ENCODE assay signal across 10 cellular contexts in the genomic region with DNA sequence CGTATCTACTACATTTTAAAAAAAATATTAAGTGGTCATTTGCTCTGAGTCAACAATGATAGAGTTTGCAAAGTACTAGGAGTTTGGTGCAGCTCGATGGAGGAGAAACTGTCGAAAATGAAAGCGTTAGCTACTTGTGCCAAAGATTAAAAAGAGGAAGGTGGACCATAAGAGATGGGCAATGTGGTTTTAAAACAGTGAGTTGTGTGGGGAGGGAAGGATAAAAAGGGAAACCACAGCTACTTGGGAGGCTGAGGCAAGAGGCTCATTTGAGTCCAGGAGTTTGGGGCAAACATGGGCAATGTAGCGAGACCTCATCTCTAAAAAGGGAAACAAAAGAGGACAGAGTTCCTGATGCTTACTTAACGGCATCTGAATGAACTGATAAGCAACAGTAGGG. TPM values are rescaled to one million over a fixed set of nuclear protein-coding genes. Genes with fewer than 3 reads are reported as not detected.
A peak's percentile ranks its signal among the peaks of the same experiment; 100 is the strongest.
DNase-seq lines count a peak whose midpoint lies in the region; ATAC-seq and TF ChIP-seq lines count a peak whose summit lies in the region.
"Had no signal": no experiment of that assay in that cellular context is flagged by ENCODE, and none has a peak within 500 bp of the region (broad histone marks: within the 10 kb centered on the region; RNA-seq: fewer than 3 reads in every experiment).

No MANE protein-coding gene starts in this region.

- no peaks in the 10 kb centered on the region for H3K36me3 Mint-ChIP-seq in CD8-positive, alpha-beta T cell
- H3K36me3 Mint-ChIP-seq in endodermal cell (ENCODE audit: low read depth) = no peaks in the 10 kb centered on the region

- TF ChIP-seq CTCF in CD8-positive, alpha-beta T cell (IDR thresholded peaks at IDR 0.05) = no peak
- TF ChIP-seq CTCF in SU-DHL-6 (IDR thresholded peaks at IDR 0.05; ENCODE audit: insufficient read depth, low read length, poor library complexity, severe bottlenecking) (no peak), sigmoid colon (IDR thresholded peaks at IDR 0.05) (no peak), endodermal cell (conservative IDR thresholded peaks at IDR 0.05) (no peak)

- H3K4me2 ChIP-seq in SU-DHL-6 (ENCODE audit: low read depth, low read length, poor library complexity, severe bottlenecking) = peak overlapping the region; percentile 10

- H3K27ac ChIP-seq in CD8-positive, alpha-beta T cell (ENCODE audit: low read depth, low read length) = no peak overlapping the region
- H3K27ac ChIP-seq in SU-DHL-6 (ENCODE audit: low read depth, low read length) = no peak overlapping the region
- no peak overlapping the region for H3K27ac ChIP-seq in sigmoid colon
- no peak overlapping the region for H3K27ac ChIP-seq in endodermal cell (ENCODE audit: low read depth, low read length)

- peaks cover 1% of the 10 kb centered on the region for H3K9me3 Mint-ChIP-seq in CD8-positive, alpha-beta T cell
- H3K9me3 Mint-ChIP-seq in endodermal cell = no peaks in the 10 kb centered on the region

- intact Hi-C loops in CD8-positive, alpha-beta T cell (cut with DNase I, micrococcal nuclease) = no loop called here
- intact Hi-C loops in sigmoid colon (cut with DNase I) (no loop called here), cardiac septum (cut with DNase I) (no loop called here)

- no peaks in the 10 kb centered on the region for H3K9me2 ChIP-seq in SU-DHL-6 (replicated peaks; ENCODE audit: insufficient read depth, low read length)

- no peak for TF ChIP-seq EP300 in sigmoid colon (IDR thresholded peaks at IDR 0.05)

- no peaks in the 10 kb centered on the region for H3F3A ChIP-seq in SU-DHL-6 (ENCODE audit: insufficient read depth)

- H4K20me1 ChIP-seq in SU-DHL-6 (ENCODE audit: low read depth, low read length) = no peaks in the 10 kb centered on the region

- no peak overlapping the region for H3K9ac ChIP-seq in SU-DHL-6 (ENCODE audit: low read length)
- H3K9ac ChIP-seq in endodermal cell (ENCODE audit: extremely low read depth, low read length, poor library complexity, severe bottlenecking) = no peak overlapping the region

- no peak overlapping the region for H3K4me3 ChIP-seq in CD8-positive, alpha-beta T cell (ENCODE audit: low read depth, low read length)
- H3K4me3 ChIP-seq in SU-DHL-6 (ENCODE audit: insufficient read depth, low read length, poor library complexity, severe bottlenecking) = no peak overlapping the region
- H3K4me3 ChIP-seq in sigmoid colon = no peak overlapping the region
- H3K4me3 ChIP-seq in MG63 = no peak overlapping the region
- no peak overlapping the region for H3K4me3 ChIP-seq in endodermal cell (ENCODE audit: low read length)

- peaks cover 3% of the 10 kb centered on the region for H3K4me1 Mint-ChIP-seq in CD8-positive, alpha-beta T cell (ENCODE audit: low read depth)
- peaks cover 13% of the 10 kb centered on the region for H3K4me1 Mint-ChIP-seq in endodermal cell
- H3K4me1 Mint-ChIP-seq: nephron progenitor cell had no signal

- ATAC-seq in CD8-positive, alpha-beta T cell = no peak
- ATAC-seq in GM19328 (IDR thresholded peaks at IDR 0.05; ENCODE audit: unreplicated experiment) (peak; percentile 92), HG03095 (IDR thresholded peaks at IDR 0.05; ENCODE audit: unreplicated experiment) (peak; percentile 87)

- peak overlapping the region; percentile 8 for H3K4me3 Mint-ChIP-seq in CD8-positive, alpha-beta T cell
- no peak overlapping the region for H3K4me3 Mint-ChIP-seq in endodermal cell
- H3K4me3 Mint-ChIP-seq: nephron progenitor cell had no signal

- H3K27me3 ChIP-seq in CD8-positive, alpha-beta T cell (ENCODE audit: insufficient read depth, low read length) = peaks cover 4% of the 10 kb centered on the region
- H3K27me3 ChIP-seq in SU-DHL-6 (ENCODE audit: low read length) = no peaks in the 10 kb centered on the region
- no peaks in the 10 kb centered on the region for H3K27me3 ChIP-seq in sigmoid colon
- H3K27me3 ChIP-seq in MG63 = no peaks in the 10 kb centered on the region
- H3K27me3 ChIP-seq in endodermal cell (ENCODE audit: control insufficient read depth, insufficient read depth, low read length, poor library complexity, severe bottlenecking) = no peaks in the 10 kb centered on the region

- POLR2A ChIA-PET in CD8-positive, alpha-beta T cell (lab: Charles Lee) = interaction anchor here (1.4 kb wide), 1 partner anchor 332 kb away, joined by 3 read pairs; no protein-coding TSS in a partner anchor

- CTCF ChIA-PET in CD8-positive, alpha-beta T cell (lab: Charles Lee) = interaction anchor here (1.2 to 1.3 kb wide), 2 partner anchors 10 to 332 kb away, joined by 3 read pairs; no protein-coding TSS in a partner anchor

- H3K4me1 ChIP-seq in CD8-positive, alpha-beta T cell (ENCODE audit: insufficient read depth, low read length) = no peaks in the 10 kb centered on the region
- H3K4me1 ChIP-seq in sigmoid colon = no peaks in the 10 kb centered on the region
- H3K4me1 ChIP-seq in endodermal cell (ENCODE audit: control insufficient read depth, insufficient read depth, low read length) = no peaks in the 10 kb centered on the region

- no peak overlapping the region for H3K27ac Mint-ChIP-seq in CD8-positive, alpha-beta T cell
- H3K27ac Mint-ChIP-seq in endodermal cell = no peak overlapping the region
- H3K27ac Mint-ChIP-seq: nephron progenitor cell had no signal

- H3K27me3 Mint-ChIP-seq in CD8-positive, alpha-beta T cell (ENCODE audit: low read depth) = peaks cover 26% of the 10 kb centered on the region
- no peaks in the 10 kb centered on the region for H3K27me3 Mint-ChIP-seq in endodermal cell (ENCODE audit: insufficient read depth)

- 53 to 81% methylated on average over 6 of the region's 6 CpGs for WGBS in sigmoid colon, 2 donors
- 88 to 100% methylated on average over 3 to 5 of the region's 6 CpGs for WGBS in endodermal cell (ENCODE audit: insufficient coverage in 1 of 2, insufficient read length in 1 of 2), 2 experiments

- H2AFZ ChIP-seq in SU-DHL-6 (ENCODE audit: low read depth, low read length, severe bottlenecking) = no peak overlapping the region

- no peaks in the 10 kb centered on the region for H3K36me3 ChIP-seq in CD8-positive, alpha-beta T cell (ENCODE audit: insufficient read depth, low read length)
- H3K36me3 ChIP-seq in SU-DHL-6 (ENCODE audit: low read length) = no peaks in the 10 kb centered on the region
- no peaks in the 10 kb centered on the region for H3K36me3 ChIP-seq in sigmoid colon
- H3K36me3 ChIP-seq in MG63 = no peaks in the 10 kb centered on the region
- no peaks in the 10 kb centered on the region for H3K36me3 ChIP-seq in endodermal cell (ENCODE audit: control insufficient read depth, insufficient read depth, low read length)

- no peaks in the 10 kb centered on the region for H3K79me2 ChIP-seq in SU-DHL-6 (ENCODE audit: insufficient read depth, low read length)

- DNase-seq in CD8-positive, alpha-beta T cell = no peak
- DNase-seq in sigmoid colon = no peak
- DNase-seq in MG63 = no peak
- no peak for DNase-seq in endodermal cell
- no peak for DNase-seq in cardiac septum (ENCODE audit: low spot score)
- DNase-seq: nephron progenitor cell; stimulated activated naive CD4-positive, alpha-beta T cell had no signal

- no peaks in the 10 kb centered on the region for H3K9me3 ChIP-seq in CD8-positive, alpha-beta T cell (ENCODE audit: low read length)
- H3K9me3 ChIP-seq in SU-DHL-6 (ENCODE audit: insufficient read depth, low read length) (no peaks in the 10 kb centered on the region), sigmoid colon (no peaks in the 10 kb centered on the region), MG63 (no peaks in the 10 kb centered on the region), endodermal cell (ENCODE audit: control insufficient read depth, low read length) (no peaks in the 10 kb centered on the region)

- no peak for TF ChIP-seq POLR2A in sigmoid colon (IDR thresholded peaks at IDR 0.05)

RNA-seq across cellular contexts. Expression of a gene that starts 18.2 kb away (rescaled TPM):
- 100 to 1,000 TPM; 180 to 181 TPM for total RNA-seq in CD8-positive, alpha-beta T cell
- total RNA-seq in sigmoid colon (10 to 100 TPM; 52.8 to 68.5 (median 63.0) TPM), endodermal cell (100 to 1,000 TPM; 188 to 362 TPM), cardiac septum (102 TPM)
- 100 to 1,000 TPM in 1 of 3 donors, 10 to 100 TPM in 2; 75.7 to 109 (median 87.1) TPM for polyA plus RNA-seq in sigmoid colon
- total RNA-seq in MG63 (2014; rRNA removed; shearing (Covaris generic); ENCODE audit: low replicate concordance) = 261 and 422 TPM in 2 replicates
- polyA plus RNA-seq in endodermal cell (2013, experiment 1 of 2) = 183 TPM
- 196 TPM for polyA plus RNA-seq in endodermal cell (2013, experiment 2 of 2)

RNA-seq across cellular contexts. Expression of a gene that starts 47.1 kb away (rescaled TPM):
- total RNA-seq in CD8-positive, alpha-beta T cell = 1 to 10 TPM; 4.9 to 5.1 TPM
- total RNA-seq in sigmoid colon (10 to 100 TPM; 26.6 to 54.2 (median 43.8) TPM), endodermal cell (100 to 1,000 TPM in 1 of 2 donors, 10 to 100 TPM in 1; 81.7 to 125 TPM), cardiac septum (19.4 TPM)
- polyA plus RNA-seq in sigmoid colon = 100 to 1,000 TPM in 1 of 3 donors, 10 to 100 TPM in 2; 37.2 to 106 (median 82.9) TPM
- 45.5 and 97.3 TPM in 2 replicates for total RNA-seq in MG63 (2014; rRNA removed; shearing (Covaris generic); ENCODE audit: low replicate concordance)
- 57.7 TPM for polyA plus RNA-seq in endodermal cell (2013, experiment 1 of 2)
- polyA plus RNA-seq in endodermal cell (2013, experiment 2 of 2) = 52.7 TPM
